Comparison of ENCODE assay signal across 22 cellular contexts in the genomic region with DNA sequence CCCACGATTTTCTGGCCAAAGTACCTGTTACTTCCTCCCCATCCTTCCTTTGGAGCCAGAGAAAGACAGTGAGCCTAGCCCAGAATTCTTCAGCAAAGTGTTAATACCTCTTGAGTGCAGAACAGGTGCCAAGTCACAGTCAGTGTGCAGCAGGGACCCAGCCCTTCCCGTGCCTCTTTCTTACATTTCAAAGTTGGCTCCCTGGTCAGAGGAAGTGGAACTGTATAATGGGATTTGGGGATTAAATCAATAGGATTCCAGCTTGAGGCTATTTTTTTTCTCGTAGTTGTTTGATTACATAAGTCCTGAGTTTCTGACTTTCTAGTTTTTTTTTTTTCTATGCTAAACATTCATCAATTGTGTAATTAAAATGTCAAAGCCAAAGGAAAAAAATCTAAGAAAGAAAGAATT. TPM values are rescaled to one million over a fixed set of nuclear protein-coding genes. Genes with fewer than 3 reads are reported as not detected.
DNase-seq lines count a peak whose midpoint lies in the region; ATAC-seq and TF ChIP-seq lines count a peak whose summit lies in the region.
"Had no signal": no experiment of that assay in that cellular context is flagged by ENCODE, and none has a peak within 500 bp of the region (broad histone marks: within the 10 kb centered on the region; RNA-seq: fewer than 3 reads in every experiment).

No MANE protein-coding gene starts in this region.

- POLR2A ChIA-PET in WTC11 (lab: Charles Lee), result no interaction called here
- POLR2A ChIA-PET in activated CD4-positive, alpha-beta T cell treated with anti-CD3 and anti-CD28 coated beads, Interleukin-2, amount 10 ng/mL, durations not matched to agents 7 days and 5 days (lab: Charles Lee), result no interaction called here

- H3K4me1 Mint-ChIP-seq in WTC11, result peaks cover 29% of the 10 kb centered on the region
- H3K4me1 Mint-ChIP-seq in activated CD4-positive, alpha-beta T cell treated with anti-CD3 and anti-CD28 coated beads, Interleukin-2, amount 10 ng/mL, durations not matched to agents 7 days and 5 days, result no peaks in the 10 kb centered on the region
- H3K4me1 Mint-ChIP-seq: activated naive CD4-positive, alpha-beta T cell treated with anti-CD3 and anti-CD28 coated beads, Interleukin-2, amount 10 ng/mL, durations not matched to agents 7 days and 5 days; CD14-positive monocyte; stimulated activated memory B cell treated with anti-CD40 and anti-IgM and Interleukin-4, amounts not matched to agents 10 μg/mL and 1 μg/mL and 100 μg/mL, for 72 hours had no signal

- H3K36me3 Mint-ChIP-seq in WTC11, result peaks cover 17% of the 10 kb centered on the region
- H3K36me3 Mint-ChIP-seq in activated CD4-positive, alpha-beta T cell treated with anti-CD3 and anti-CD28 coated beads, Interleukin-2, amount 10 ng/mL, durations not matched to agents 7 days and 5 days (ENCODE audit: low read depth), result no peaks in the 10 kb centered on the region
- H3K36me3 Mint-ChIP-seq: activated naive CD4-positive, alpha-beta T cell treated with anti-CD3 and anti-CD28 coated beads, Interleukin-2, amount 10 ng/mL, durations not matched to agents 7 days and 5 days; CD14-positive monocyte had no signal

- no peak overlapping the region for H3K4me3 ChIP-seq in left ventricle myocardium inferior
- no peak overlapping the region for H3K4me3 ChIP-seq in tibial artery
- H3K4me3 ChIP-seq: cardiac muscle cell, dorsolateral prefrontal cortex, GM12878 had no signal

- peaks cover 41% of the 10 kb centered on the region for H3K36me3 ChIP-seq in left ventricle myocardium inferior
- peaks cover 12 to 20% (median 15%) of the 10 kb centered on the region in 3 donors for H3K36me3 ChIP-seq in tibial artery
- H3K36me3 ChIP-seq: cardiac muscle cell had no signal

- H3K27me3 Mint-ChIP-seq in WTC11 (ENCODE audit: low read depth), result no peaks in the 10 kb centered on the region; the same call in 1 of the 2 replicates
- H3K27me3 Mint-ChIP-seq in activated CD4-positive, alpha-beta T cell treated with anti-CD3 and anti-CD28 coated beads, Interleukin-2, amount 10 ng/mL, durations not matched to agents 7 days and 5 days, result peaks cover 3% of the 10 kb centered on the region
- H3K27me3 Mint-ChIP-seq: stimulated activated memory B cell treated with anti-CD40 and anti-IgM and Interleukin-4, amounts not matched to agents 10 μg/mL and 1 μg/mL and 100 μg/mL, for 72 hours had no signal

- DNase-seq in left ventricle myocardium inferior (no peak), Right ventricle myocardium inferior (ENCODE audit: missing footprints) (no peak), NCI-H146 treated with DMSO at 0.1 percent for 48 hours (lab: John Stamatoyannopoulos, UW; ENCODE audit: unreplicated experiment) (peak; percentile 28), WTC11 (ENCODE audit: low spot score) (no peak), tibial artery (no peak), EL (no peak), dermis blood vessel endothelial cell (no peak)
- no peak for DNase-seq in activated CD4-positive, alpha-beta T cell treated with anti-CD3 and anti-CD28 coated beads, Interleukin-2, amount 10 ng/mL, durations not matched to agents 7 days and 5 days
- DNase-seq: activated naive CD4-positive, alpha-beta T cell treated with anti-CD3 and anti-CD28 coated beads, Interleukin-2, amount 10 ng/mL, durations not matched to agents 7 days and 5 days; activated T-cell treated with anti-CD3 and anti-CD28 coated beads, Interleukin-2, amount 50 U/mL, for 4 hours; DMS 273 treated with DMSO at 0.1 percent for 48 hours; dorsolateral prefrontal cortex; erythroblast; GOT3; Kasumi-1; kidney; NCI-H1092 treated with DMSO at 0.1 percent for 48 hours; NCI-H2227 treated with DMSO at 0.1 percent for 48 hours had no signal

- TF ChIP-seq CTCF in left ventricle myocardium inferior (IDR thresholded peaks at IDR 0.05; ENCODE audit: borderline replicate concordance) (no peak), WTC11 (IDR thresholded peaks at IDR 0.05) (no peak), tibial artery (IDR thresholded peaks at IDR 0.05) (no peak)

- H3K4me1 ChIP-seq in left ventricle myocardium inferior (peaks cover 63% of the 10 kb centered on the region), tibial artery (peaks cover 0 to 69% (median 14%) of the 10 kb centered on the region in 4 donors)

- no peak overlapping the region for H3K4me3 Mint-ChIP-seq in WTC11
- H3K4me3 Mint-ChIP-seq in activated CD4-positive, alpha-beta T cell treated with anti-CD3 and anti-CD28 coated beads, Interleukin-2, amount 10 ng/mL, durations not matched to agents 7 days and 5 days, result no peak overlapping the region
- H3K4me3 Mint-ChIP-seq: activated naive CD4-positive, alpha-beta T cell treated with anti-CD3 and anti-CD28 coated beads, Interleukin-2, amount 10 ng/mL, durations not matched to agents 7 days and 5 days; activated T-cell treated with anti-CD3 and anti-CD28 coated beads, Interleukin-2, amount 50 U/mL, for 4 hours; CD14-positive monocyte; stimulated activated memory B cell treated with anti-CD40 and anti-IgM and Interleukin-4, amounts not matched to agents 10 μg/mL and 1 μg/mL and 100 μg/mL, for 72 hours had no signal

- no peaks in the 10 kb centered on the region for H3K9me3 ChIP-seq in left ventricle myocardium inferior (replicated peaks)
- no peaks in the 10 kb centered on the region for H3K9me3 ChIP-seq in tibial artery

- ATAC-seq in Right ventricle myocardium inferior, result no peak
- ATAC-seq in WTC11, result 0 out of 2 replicates have a peak, but pooled peaks have one; percentile 20
- ATAC-seq: activated T-cell treated with anti-CD3 and anti-CD28 coated beads, Interleukin-2, amount 50 U/mL, for 4 hours; GM12878; stimulated activated memory B cell treated with anti-CD40 and anti-IgM and Interleukin-4, amounts not matched to agents 10 μg/mL and 1 μg/mL and 100 μg/mL, for 72 hours had no signal

- no peaks in the 10 kb centered on the region for H3K9me3 Mint-ChIP-seq in WTC11
- H3K9me3 Mint-ChIP-seq in activated CD4-positive, alpha-beta T cell treated with anti-CD3 and anti-CD28 coated beads, Interleukin-2, amount 10 ng/mL, durations not matched to agents 7 days and 5 days, result no peaks in the 10 kb centered on the region
- H3K9me3 Mint-ChIP-seq: activated naive CD4-positive, alpha-beta T cell treated with anti-CD3 and anti-CD28 coated beads, Interleukin-2, amount 10 ng/mL, durations not matched to agents 7 days and 5 days; activated T-cell treated with anti-CD3 and anti-CD28 coated beads, Interleukin-2, amount 50 U/mL, for 4 hours; stimulated activated memory B cell treated with anti-CD40 and anti-IgM and Interleukin-4, amounts not matched to agents 10 μg/mL and 1 μg/mL and 100 μg/mL, for 72 hours had no signal

- CTCF ChIA-PET in WTC11 (lab: Charles Lee), result interaction anchor here (1.6 kb wide), 1 partner anchor 88 kb away, joined by 5 read pairs; no protein-coding TSS in a partner anchor
- CTCF ChIA-PET in activated CD4-positive, alpha-beta T cell treated with anti-CD3 and anti-CD28 coated beads, Interleukin-2, amount 10 ng/mL, durations not matched to agents 7 days and 5 days (lab: Charles Lee), result no interaction called here

- no peaks in the 10 kb centered on the region for H3K27me3 ChIP-seq in left ventricle myocardium inferior (ENCODE audit: low read depth)
- H3K27me3 ChIP-seq in tibial artery, result no peaks in the 10 kb centered on the region
- H3K27me3 ChIP-seq: cardiac muscle cell, dorsolateral prefrontal cortex had no signal

- intact Hi-C loops in left ventricle myocardium inferior (cut with micrococcal nuclease) (no loop called here), Right ventricle myocardium inferior (cut with DNase I) (no loop called here), tibial artery (cut with DNase I; ENCODE audit: low total_unique reads) (no loop called here)

- no peak overlapping the region for H3K27ac Mint-ChIP-seq in WTC11
- H3K27ac Mint-ChIP-seq in activated CD4-positive, alpha-beta T cell treated with anti-CD3 and anti-CD28 coated beads, Interleukin-2, amount 10 ng/mL, durations not matched to agents 7 days and 5 days, result no peak overlapping the region
- H3K27ac Mint-ChIP-seq: activated naive CD4-positive, alpha-beta T cell treated with anti-CD3 and anti-CD28 coated beads, Interleukin-2, amount 10 ng/mL, durations not matched to agents 7 days and 5 days; CD14-positive monocyte; stimulated activated memory B cell treated with anti-CD40 and anti-IgM and Interleukin-4, amounts not matched to agents 10 μg/mL and 1 μg/mL and 100 μg/mL, for 72 hours had no signal

- H3K27ac ChIP-seq in left ventricle myocardium inferior (replicated peaks), result peak overlapping the region; percentile 70
- peak overlapping the region; percentile 4 to 12 for H3K27ac ChIP-seq in tibial artery
- H3K27ac ChIP-seq: cardiac muscle cell had no signal

TF ChIP-seq in WTC11, 78 proteins besides CTCF, POLR2A, EP300 and RAD21 (continues in another document):
- no peak for TF ChIP-seq RORB (CRISPR knock-in tag; IDR thresholded peaks at IDR 0.05)
- no peak for TF ChIP-seq TCF7 (CRISPR knock-in tag; IDR thresholded peaks at IDR 0.05; ENCODE audit: low read depth)
- no peak for TF ChIP-seq MYBL2 (CRISPR knock-in tag; IDR thresholded peaks at IDR 0.05)
- TF ChIP-seq SP1 (CRISPR knock-in tag; conservative IDR thresholded peaks at IDR 0.05), result no peak
- no peak for TF ChIP-seq ATF1 (CRISPR knock-in tag; IDR thresholded peaks at IDR 0.05)
- TF ChIP-seq OVOL2 (CRISPR knock-in tag; IDR thresholded peaks at IDR 0.05; ENCODE audit: borderline replicate concordance), result no peak
- TF ChIP-seq, protein P1, sequence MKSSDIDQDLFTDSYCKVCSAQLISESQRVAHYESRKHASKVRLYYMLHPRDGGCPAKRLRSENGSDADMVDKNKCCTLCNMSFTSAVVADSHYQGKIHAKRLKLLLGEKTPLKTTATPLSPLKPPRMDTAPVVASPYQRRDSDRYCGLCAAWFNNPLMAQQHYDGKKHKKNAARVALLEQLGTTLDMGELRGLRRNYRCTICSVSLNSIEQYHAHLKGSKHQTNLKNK (CRISPR knock-in tag; IDR thresholded peaks at IDR 0.05), result no peak

RNA-seq across cellular contexts. Expression of a gene that starts 52.6 kb away (rescaled TPM):
- total RNA-seq in left ventricle myocardium inferior (62.7 TPM), Right ventricle myocardium inferior (51.7 TPM), WTC11 (2021) (27.6 to 32.4 TPM (median 29.2 TPM) in 3 replicates), dermis blood vessel endothelial cell (26.2 and 45.9 TPM in 2 replicates)
- 10 to 100 TPM; 36.9 to 40.0 TPM for total RNA-seq in activated CD4-positive, alpha-beta T cell treated with anti-CD3 and anti-CD28 coated beads, Interleukin-2, amount 10 ng/mL, durations not matched to agents 7 days and 5 days
